ENCODE assay signal across 28 cellular contexts in the genomic region with DNA sequence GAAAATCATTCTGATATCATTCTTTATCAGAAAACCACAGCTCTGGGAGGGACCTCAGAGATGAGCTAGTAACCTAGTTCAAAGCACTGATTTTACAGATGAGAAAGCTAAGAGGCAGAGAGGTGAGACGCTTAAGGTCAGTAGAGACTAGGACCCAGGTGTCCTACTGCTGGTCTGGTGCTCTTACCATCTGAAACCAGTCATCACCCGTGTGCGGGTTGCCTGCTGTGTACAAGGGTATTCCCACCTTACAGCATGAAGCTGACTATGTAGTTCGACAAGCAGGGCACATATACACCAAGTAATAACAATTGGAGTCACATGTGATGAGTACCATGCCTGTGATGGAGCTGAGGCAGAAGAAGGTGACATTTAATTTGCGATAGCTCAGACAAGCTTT.
A peak's percentile ranks its signal among the peaks of the same experiment; 100 is the strongest.
DNase-seq lines count a peak whose midpoint lies in the region; ATAC-seq and TF ChIP-seq lines count a peak whose summit lies in the region.
"Had no signal": no experiment of that assay in that cellular context is flagged by ENCODE, and none has a peak within 500 bp of the region (broad histone marks: within the 10 kb centered on the region; RNA-seq: fewer than 3 reads in every experiment).

No MANE protein-coding gene starts in this region.

- intact Hi-C loops in Panc1 (cut with micrococcal nuclease; ENCODE audit: unreplicated experiment): no loop called here
- intact Hi-C loops in CD14-positive monocyte (cut with micrococcal nuclease): no loop called here

- DNase-seq in GM12865 (ENCODE audit: low read depth): peak; percentile 16
- no peak for DNase-seq in Panc1 (ENCODE audit: low read depth, low spot score)
- no peak for DNase-seq in foreskin keratinocyte
- no peak for DNase-seq in osteocyte (ENCODE audit: extremely low spot score, unreplicated experiment)
- DNase-seq in GM13976 (ENCODE audit: low spot score): no peak
- no peak for DNase-seq in CD14-positive monocyte (ENCODE audit: low spot score)
- no peak for DNase-seq in activated CD4-positive, alpha-beta T cell treated with anti-CD3 and anti-CD28 coated beads for 4 hours
- DNase-seq: activated CD4-positive, alpha-beta T cell treated with anti-CD3 and anti-CD28 coated beads for 36 hours; activated gamma-delta T cell; activated naive CD8-positive, alpha-beta T cell treated with anti-CD3 and anti-CD28 coated beads, Interleukin-2, amount 50 U/mL, for 24 hours; activated T-cell treated with anti-CD3 and anti-CD28 coated beads, Interleukin-2, amount 50 U/mL, for 1 hour; body of pancreas; C1 segment of cervical spinal cord; DMS79; effector CD8-positive, alpha-beta T cell; foreskin fibroblast; GDM1; left colon; naive B cell; NCI-H1105 treated with DMSO at 0.1 percent for 48 hours; NCI-H2029 treated with DMSO at 0.1 percent for 48 hours; NCI-H345; NCI-H748 treated with DMSO at 0.1 percent for 48 hours; stimulated activated CD4-positive, alpha-beta T cell treated with anti-CD3 and anti-CD28 coated beads, Interleukin-4, amount 100 ng/mL, for 1 hour; substantia nigra; T-helper 2 cell had no signal

- H3K4me1 ChIP-seq in Panc1 (ENCODE audit: control insufficient read depth, insufficient read depth, low read length): no peaks in the 10 kb centered on the region
- peaks cover 26% of the 10 kb centered on the region for H3K4me1 ChIP-seq in foreskin keratinocyte
- H3K4me1 ChIP-seq: body of pancreas, HAP-1 had no signal

- BruUV-seq in Panc1 (replicated peaks; lab: Mats Ljungman, UMichigan): no TSS peak

- ATAC-seq in Panc1 (no peak), foreskin keratinocyte (no peak), esophagus mucosa (no peak)
- ATAC-seq: activated CD4-positive, alpha-beta T cell treated with anti-CD3 and anti-CD28 coated beads for 36 hours; activated naive CD8-positive, alpha-beta T cell treated with anti-CD3 and anti-CD28 coated beads, Interleukin-2, amount 50 U/mL, for 24 hours; body of pancreas; left colon had no signal

- H3K9me3 Mint-ChIP-seq in osteocyte (ENCODE audit: unreplicated experiment) (no peaks in the 10 kb centered on the region), CD14-positive monocyte (peaks cover 1 to 7% (median 5%) of the 10 kb centered on the region in 7 donors)
- H3K9me3 Mint-ChIP-seq: activated naive CD8-positive, alpha-beta T cell treated with anti-CD3 and anti-CD28 coated beads, Interleukin-2, amount 50 U/mL, for 24 hours had no signal

- TF ChIP-seq CTCF in GM12865 (IDR thresholded peaks at IDR 0.05; ENCODE audit: insufficient read depth, low read depth, low read length, missing control alignments) (no peak), Panc1 (IDR thresholded peaks at IDR 0.05) (0 out of 2 replicates have a peak, but pooled peaks have one; percentile 0), foreskin keratinocyte (conservative IDR thresholded peaks at IDR 0.05) (no peak), osteocyte (IDR thresholded peaks at IDR 0.05) (no peak), GM13976 (IDR thresholded peaks at IDR 0.05; ENCODE audit: borderline replicate concordance, control extremely low read depth, extremely low read depth, insufficient read depth, missing control alignments) (no peak), CD14-positive monocyte (IDR thresholded peaks at IDR 0.05) (no peak)

- H3K9me3 ChIP-seq in Panc1 (ENCODE audit: control insufficient read depth, insufficient read depth, low read depth, low read length): 0 out of 2 replicates have a peak, but pooled peaks cover 3% of the 10 kb centered on the region
- H3K9me3 ChIP-seq: body of pancreas, HAP-1 had no signal

- in situ Hi-C loops in Panc1 (cut with HindIII; ENCODE audit: low pct_unique_long_range_greater_than_20kb, low sequenced_read_pairs): no loop called here
- in situ Hi-C loops in GM13976 (cut with MboI; ENCODE audit: low sequenced_read_pairs, unreplicated experiment): no loop called here

- no peak overlapping the region for H3K4me3 Mint-ChIP-seq in osteocyte (ENCODE audit: unreplicated experiment)
- no peak overlapping the region for H3K4me3 Mint-ChIP-seq in CD14-positive monocyte
- H3K4me3 Mint-ChIP-seq: activated CD4-positive, alpha-beta T cell treated with anti-CD3 and anti-CD28 coated beads for 36 hours; activated naive CD8-positive, alpha-beta T cell treated with anti-CD3 and anti-CD28 coated beads, Interleukin-2, amount 50 U/mL, for 24 hours; naive B cell had no signal

- H3K4me3 ChIP-seq in GM12865 (ENCODE audit: low read depth, low read length): no peak overlapping the region
- no peak overlapping the region for H3K4me3 ChIP-seq in Panc1 (ENCODE audit: low read depth in 2 of 2, low read length in 2 of 2)
- H3K4me3 ChIP-seq: body of pancreas, HAP-1 had no signal

- H3K27ac Mint-ChIP-seq in osteocyte (ENCODE audit: unreplicated experiment) (peak overlapping the region; percentile 85), CD14-positive monocyte (no peak overlapping the region)
- H3K27ac Mint-ChIP-seq: activated CD4-positive, alpha-beta T cell treated with anti-CD3 and anti-CD28 coated beads for 36 hours; activated naive CD8-positive, alpha-beta T cell treated with anti-CD3 and anti-CD28 coated beads, Interleukin-2, amount 50 U/mL, for 24 hours; naive B cell had no signal

- peaks cover 53% of the 10 kb centered on the region for H3K4me1 Mint-ChIP-seq in osteocyte (ENCODE audit: unreplicated experiment)
- H3K4me1 Mint-ChIP-seq in CD14-positive monocyte: no peaks in the 10 kb centered on the region
- H3K4me1 Mint-ChIP-seq: activated CD4-positive, alpha-beta T cell treated with anti-CD3 and anti-CD28 coated beads for 36 hours; activated naive CD8-positive, alpha-beta T cell treated with anti-CD3 and anti-CD28 coated beads, Interleukin-2, amount 50 U/mL, for 24 hours; naive B cell had no signal

- no peaks in the 10 kb centered on the region for H3K36me3 ChIP-seq in Panc1 (ENCODE audit: control insufficient read depth, insufficient read depth, low read length)
- H3K36me3 ChIP-seq: HAP-1 had no signal

- H3K27me3 ChIP-seq in Panc1 (ENCODE audit: control insufficient read depth, insufficient read depth, low read length) (no peaks in the 10 kb centered on the region), foreskin keratinocyte (no peaks in the 10 kb centered on the region)
- H3K27me3 ChIP-seq: body of pancreas had no signal

- H3K27me3 Mint-ChIP-seq in osteocyte (ENCODE audit: unreplicated experiment): no peaks in the 10 kb centered on the region
- H3K27me3 Mint-ChIP-seq in CD14-positive monocyte (ENCODE audit: low read depth in 3 of 3): peaks cover 2 to 4% (median 4%) of the 10 kb centered on the region in 3 donors

- H3K27ac ChIP-seq in Panc1 (ENCODE audit: low read length): no peak overlapping the region; the same call in 1 of the 2 replicates
- peak overlapping the region; percentile 98 for H3K27ac ChIP-seq in foreskin keratinocyte
- H3K27ac ChIP-seq: body of pancreas had no signal

- POLR2A ChIA-PET in Panc1 (lab: Charles Lee): interaction anchor here (0.5 kb wide), 1 partner anchor 568 kb away, joined by 4 read pairs; no protein-coding TSS in a partner anchor

- no peaks in the 10 kb centered on the region for H3K36me3 Mint-ChIP-seq in osteocyte (ENCODE audit: unreplicated experiment)
- H3K36me3 Mint-ChIP-seq in CD14-positive monocyte: no peaks in the 10 kb centered on the region
- H3K36me3 Mint-ChIP-seq: naive B cell had no signal

- CTCF ChIA-PET in Panc1 (lab: Charles Lee): interaction anchor here (0.6 kb wide), 1 partner anchor 151 kb away, joined by 3 read pairs; no protein-coding TSS in a partner anchor
